13 cellular contexts compared by ENCODE assay signal in genomic region chr11:118304227-118304808, GRCh38. TPM values are rescaled to one million over a fixed set of nuclear protein-coding genes. Genes with fewer than 3 reads are reported as not detected.
DNase-seq lines count a peak whose midpoint lies in the region; ATAC-seq and TF ChIP-seq lines count a peak whose summit lies in the region.
"Had no signal": no experiment of that assay in that cellular context is flagged by ENCODE, and none has a peak within 500 bp of the region (broad histone marks: within the 10 kb centered on the region; RNA-seq: fewer than 3 reads in every experiment).

TSS of gene CD3E (plus strand) at chr11:118304730. CDS start at chr11:118304953, 223 bp downstream.

- DNase-seq in activated T-cell treated with anti-CD3 and anti-CD28 coated beads, Interleukin-2, amount 50 U/mL, for 48 hours, result peak; percentile 80 to 81
- DNase-seq in stomach (no peak), glutamatergic neuron (no peak), DMS53 (lab: John Stamatoyannopoulos, UW) (no peak)
- DNase-seq: cerebellar nuclear complex, heart left ventricle, NCI-H2029, SK-N-SH had no signal

- no peak within 1 kb of the TSS for H3K4me3 Mint-ChIP-seq in glutamatergic neuron (ENCODE audit: unreplicated experiment)

- H3K27ac ChIP-seq in muscle layer of duodenum (ENCODE audit: low read length) (peak within 1 kb of the TSS; percentile 14), stomach (peak within 1 kb of the TSS; percentile 30 to 57 (median 42))

- TF ChIP-seq CTCF in stomach (IDR thresholded peaks at IDR 0.05), result no peak
- TF ChIP-seq CTCF in glutamatergic neuron (IDR thresholded peaks at IDR 0.05; ENCODE audit: partially characterized antibody, unreplicated experiment), result no peak

- H3K9me3 Mint-ChIP-seq in glutamatergic neuron (ENCODE audit: unreplicated experiment), result peaks cover 3% of the 10 kb centered on the region

- H3K27me3 ChIP-seq in muscle layer of duodenum (ENCODE audit: low read depth, low read length) (no peaks in the 10 kb centered on the region), stomach (peaks cover 0 to 22% (median 0%) of the 10 kb centered on the region in 3 donors)

- H3K4me1 Mint-ChIP-seq in glutamatergic neuron (ENCODE audit: low read depth, unreplicated experiment), result no peaks in the 10 kb centered on the region

- intact Hi-C loops in T-helper 1 cell treated with Interleukin-12 subunit alpha and Interleukin-12 subunit beta and Interleukin-4 antibody, amounts not matched to agents 30 ng/mL and 1 ng/mL, for 36 hours (cut with micrococcal nuclease), result loop anchor here (1.0 to 10.0 kb wide), 5 partner anchors 38 to 300 kb away; partner anchors contain the start of genes CD3D, JAML and UBE4A
- intact Hi-C loops in stomach (cut with DNase I; ENCODE audit: low total_unique reads), result no loop called here

- H3K4me1 ChIP-seq in muscle layer of duodenum (ENCODE audit: control insufficient read depth in 1 of 2, insufficient read depth in 2 of 2, low read length in 2 of 2) (no peaks in the 10 kb centered on the region), stomach (no peaks in the 10 kb centered on the region)
- H3K4me1 ChIP-seq: heart left ventricle had no signal

- no peaks in the 10 kb centered on the region for H3K27me3 Mint-ChIP-seq in glutamatergic neuron (ENCODE audit: unreplicated experiment)

- no peak within 1 kb of the TSS for H3K27ac Mint-ChIP-seq in glutamatergic neuron (ENCODE audit: unreplicated experiment)

- WGBS in stomach, 5 donors, result 50 to 75% (median 67%) methylated on average over 1 to 3 of the region's 3 CpGs

- no peak for ATAC-seq in GM18517 (IDR thresholded peaks at IDR 0.05; ENCODE audit: unreplicated experiment)
- ATAC-seq in HG02970 (IDR thresholded peaks at IDR 0.05; ENCODE audit: low FRiP score, unreplicated experiment), result no peak
- ATAC-seq: heart left ventricle had no signal

- no peaks in the 10 kb centered on the region for H3K36me3 Mint-ChIP-seq in glutamatergic neuron (ENCODE audit: unreplicated experiment)

- no peaks in the 10 kb centered on the region for H3K9me3 ChIP-seq in muscle layer of duodenum (ENCODE audit: control insufficient read depth in 1 of 2, low read length in 2 of 2)
- H3K9me3 ChIP-seq in stomach, result no peaks in the 10 kb centered on the region
- H3K9me3 ChIP-seq: heart left ventricle, SK-N-SH had no signal

- H3K36me3 ChIP-seq in muscle layer of duodenum (ENCODE audit: control insufficient read depth in 1 of 2, insufficient read depth in 2 of 2, low read length in 2 of 2) (no peaks in the 10 kb centered on the region), stomach (no peaks in the 10 kb centered on the region)
- H3K36me3 ChIP-seq: heart left ventricle had no signal

- TF ChIP-seq EP300 in stomach (IDR thresholded peaks at IDR 0.05), result no peak

- no peak for TF ChIP-seq POLR2A in stomach (IDR thresholded peaks at IDR 0.05)

- H3K4me3 ChIP-seq in muscle layer of duodenum (ENCODE audit: low read depth in 1 of 2, low read length in 2 of 2) (peak within 1 kb of the TSS in 1 of 2 donors; percentile 19), stomach (peak within 1 kb of the TSS in 1 of 4 donors; percentile 7)

RNA-seq across cellular contexts. Expression of gene CD3E, which starts in this region (rescaled TPM):
- total RNA-seq in T-helper 1 cell treated with Interleukin-12 subunit alpha and Interleukin-12 subunit beta and Interleukin-4 antibody, amounts not matched to agents 30 ng/mL and 1 ng/mL, for 36 hours, result 684 and 696 TPM in 2 replicates
- total RNA-seq in stomach (10 to 100 TPM in 1 of 5 donors, 1 to 10 TPM in 2, not detected in 2; 2.4 to 15.8 (median 7.1) TPM), glutamatergic neuron (ENCODE audit: unreplicated experiment) (not detected)
- polyA plus RNA-seq in stomach, result 1 to 10 TPM; 2.3 to 6.7 (median 4.5) TPM
- total RNA-seq: myocyte had no signal
- polyA plus RNA-seq: SK-N-SH had no signal

Comparison
In these comparisons a context has a peak if more than half of its experiments do, and no peak if none do; other contexts are left out.
1. RNA of gene CD3E (total RNA-seq): 684 to 696 TPM in T-helper 1 cell treated with Interleukin-12 subunit alpha and Interleukin-12 subunit beta and Interleukin-4 antibody, amounts not matched to agents 30 ng/mL and 1 ng/mL, for 36 hours; 2.4 to 15.8 TPM in stomach and not detected in glutamatergic neuron (single experiment); every median in the first group is over 10 times any median in the second.
2. DNase-seq: peak in activated T-cell treated with anti-CD3 and anti-CD28 coated beads, Interleukin-2, amount 50 U/mL, for 48 hours (2 of 2); none in stomach (single experiment), glutamatergic neuron (single experiment) and DMS53 (single experiment).